Comparison of ENCODE assay signal across 2 cellular contexts in genomic region chr19:18069383-18069782, GRCh38.
TF ChIP-seq lines count a peak whose summit lies in the region.

No MANE protein-coding gene starts in this region.

TF ChIP-seq in SK-N-SH treated with all-trans-retinoic acid at 6 μM for 48 hours, 23 proteins besides CTCF, POLR2A, EP300 and RAD21 (continued from another document):
- TF ChIP-seq CSRNP3 (CRISPR knock-in tag; IDR thresholded peaks at IDR 0.05) = no peak
- no peak for TF ChIP-seq ZFP30 (CRISPR knock-in tag; IDR thresholded peaks at IDR 0.05)
- TF ChIP-seq CREB5 (CRISPR knock-in tag; IDR thresholded peaks at IDR 0.05; ENCODE audit: low read depth) = no peak
- TF ChIP-seq ZNF8 (CRISPR knock-in tag; IDR thresholded peaks at IDR 0.05) = no peak
- no peak for TF ChIP-seq ISL1 (CRISPR knock-in tag; IDR thresholded peaks at IDR 0.05)
- no peak for TF ChIP-seq ESRRG (CRISPR knock-in tag; IDR thresholded peaks at IDR 0.05)
- no peak for TF ChIP-seq ZNF70 (CRISPR knock-in tag; IDR thresholded peaks at IDR 0.05)
- TF ChIP-seq ZC3H10 (CRISPR knock-in tag; IDR thresholded peaks at IDR 0.05) = no peak
- no peak for TF ChIP-seq TCF4 (CRISPR knock-in tag; IDR thresholded peaks at IDR 0.05; ENCODE audit: borderline replicate concordance)

TF ChIP-seq in WTC11, 78 proteins besides CTCF, POLR2A, EP300 and RAD21 (continued from another document):
- TF ChIP-seq PRDM15 (CRISPR knock-in tag; IDR thresholded peaks at IDR 0.05) (peak; percentile 82), ZNF219 (CRISPR knock-in tag; IDR thresholded peaks at IDR 0.05; ENCODE audit: borderline replicate concordance) (no peak), ZNF532 (CRISPR knock-in tag; IDR thresholded peaks at IDR 0.05; ENCODE audit: borderline replicate concordance) (no peak), MAX (CRISPR knock-in tag; IDR thresholded peaks at IDR 0.05) (no peak), ZNF396 (CRISPR knock-in tag; IDR thresholded peaks at IDR 0.05; ENCODE audit: borderline replicate concordance) (no peak), ATF3 (CRISPR knock-in tag; conservative IDR thresholded peaks at IDR 0.05) (no peak), ZNF512 (CRISPR knock-in tag; IDR thresholded peaks at IDR 0.05; ENCODE audit: borderline replicate concordance) (no peak), NFE2L1 (CRISPR knock-in tag; IDR thresholded peaks at IDR 0.05) (no peak)
TF ChIP-seq in WTC11: peak in this region for 1.
